In the genomic region with DNA sequence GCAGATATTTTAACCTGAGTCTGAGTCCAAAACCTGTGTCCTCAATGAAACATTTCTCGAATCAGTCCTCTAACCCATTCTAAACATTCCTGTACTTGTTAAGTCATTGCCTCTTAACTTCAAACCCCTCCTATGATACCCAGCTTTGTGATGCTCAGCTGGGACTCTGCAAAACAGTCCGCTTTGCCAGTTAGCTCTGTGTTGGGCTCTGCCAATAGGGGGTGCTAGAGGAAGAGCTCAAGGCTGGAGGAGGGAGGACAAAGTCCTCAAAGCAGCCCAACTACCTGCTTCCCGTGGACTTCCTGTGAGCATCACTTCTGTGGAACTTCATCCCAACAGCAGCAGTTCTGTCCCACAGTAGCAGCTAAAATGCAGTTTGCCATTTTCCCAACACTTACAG, we compare ENCODE assay signal across 7 cellular contexts. TPM values are rescaled to one million over a fixed set of nuclear protein-coding genes. Genes with fewer than 3 reads are reported as not detected.
DNase-seq lines count a peak whose midpoint lies in the region; TF ChIP-seq lines count a peak whose summit lies in the region.

No MANE protein-coding gene starts in this region.

- no peaks in the 10 kb centered on the region for H3K9me3 ChIP-seq in ovary

- no peaks in the 10 kb centered on the region for H3K27me3 ChIP-seq in ovary

- H3K4me1 ChIP-seq in ovary (ENCODE audit: insufficient read depth), result no peaks in the 10 kb centered on the region

- intact Hi-C loops in ovary (cut with DNase I) (no loop called here), posterior cingulate gyrus (cut with DNase I) (no loop called here)

- no peak for TF ChIP-seq POLR2A in ovary (IDR thresholded peaks at IDR 0.05)

- H3K36me3 ChIP-seq in ovary, result no peaks in the 10 kb centered on the region

- no peak for TF ChIP-seq EP300 in ovary (IDR thresholded peaks at IDR 0.05)

- H3K27ac ChIP-seq in ovary, result no peak overlapping the region

- peak; percentile 79 for TF ChIP-seq CTCF in GM12873 (IDR thresholded peaks at IDR 0.05; ENCODE audit: insufficient read depth, low read depth, low read length, missing control alignments)
- no peak for TF ChIP-seq CTCF in ovary (IDR thresholded peaks at IDR 0.05)

- peak; percentile 9 for DNase-seq in COR-L47 (lab: John Stamatoyannopoulos, UW)
- peak; percentile 75 for DNase-seq in NCI-H69 (lab: John Stamatoyannopoulos, UW)
- peak; percentile 10 for DNase-seq in germinal center (ENCODE audit: low spot score)
- DNase-seq in KG1 (lab: John Stamatoyannopoulos, UW), result no peak
- DNase-seq in ovary, result no peak
- DNase-seq in posterior cingulate gyrus, result no peak

- H3K4me3 ChIP-seq in ovary, result no peak overlapping the region

- 53 to 58% (median 54%) methylated on average over 3 of the region's 3 CpGs for WGBS in ovary, 3 donors

RNA-seq across cellular contexts. Expression of a gene that starts 38.1 kb away (rescaled TPM):
- total RNA-seq in ovary, result under 1 TPM in 4 of 7 donors, not detected in 3; under 0.01 to 0.45 (median 0.22) TPM
- under 1 TPM; 0.05 to 0.22 TPM for polyA plus RNA-seq in ovary

Comparison
In these comparisons a context has a peak if more than half of its experiments do, and no peak if none do; other contexts are left out.
1. DNase-seq: peak in COR-L47 (single experiment), NCI-H69 (single experiment) and germinal center (single experiment); none in KG1 (single experiment), ovary (0 of 5) and posterior cingulate gyrus (0 of 10).